9 cellular contexts compared by ENCODE assay signal in genomic region chr16:22353933-22354541, GRCh38. TPM values are rescaled to one million over a fixed set of nuclear protein-coding genes. Genes with fewer than 3 reads are reported as not detected.
DNase-seq lines count a peak whose midpoint lies in the region; ATAC-seq, FAIRE-seq and TF ChIP-seq lines count a peak whose summit lies in the region.
"Had no signal": no experiment of that assay in that cellular context is flagged by ENCODE, and none has a peak within 500 bp of the region (broad histone marks: within the 10 kb centered on the region; RNA-seq: fewer than 3 reads in every experiment).

No MANE protein-coding gene starts in this region.

- peak overlapping the region; percentile 89 to 93 (median 91) for H3K27ac Mint-ChIP-seq in CD14-positive monocyte
- peak overlapping the region; percentile 69 to 88 (median 83) for H3K27ac Mint-ChIP-seq in naive thymus-derived CD4-positive, alpha-beta T cell

- peaks cover 32% of the 10 kb centered on the region for H3K4me1 ChIP-seq in HUES64 (ENCODE audit: insufficient read depth, low read length)
- H3K4me1 ChIP-seq in body of pancreas: peaks cover 15% of the 10 kb centered on the region
- peaks cover 50 to 59% of the 10 kb centered on the region in 2 donors for H3K4me1 ChIP-seq in naive thymus-derived CD4-positive, alpha-beta T cell (ENCODE audit: control insufficient read depth in 2 of 2, insufficient read depth in 2 of 2, low read length in 2 of 2)
- no peaks in the 10 kb centered on the region for H3K4me1 ChIP-seq in prostate gland (replicated peaks)

- POLR2A ChIA-PET in naive thymus-derived CD4-positive, alpha-beta T cell (lab: Charles Lee): interaction anchor here (0.5 to 4.9 kb wide), 8 partner anchors 9 to 56 kb away, joined by 3 to 38 read pairs (median 8); partner anchors contain the start of gene CDR2

- peak overlapping the region; percentile 53; the same call in 1 of the 2 replicates for H3K9ac ChIP-seq in HUES64 (ENCODE audit: low read depth, low read length)

- no peaks in the 10 kb centered on the region for H3K9me3 ChIP-seq in HUES64 (ENCODE audit: insufficient read depth, low read depth, low read length)
- no peaks in the 10 kb centered on the region for H3K9me3 ChIP-seq in body of pancreas
- no peaks in the 10 kb centered on the region for H3K9me3 ChIP-seq in naive thymus-derived CD4-positive, alpha-beta T cell (ENCODE audit: control insufficient read depth in 2 of 3, low read length in 3 of 3)
- H3K9me3 ChIP-seq in prostate gland: no peaks in the 10 kb centered on the region

- H3K27ac ChIP-seq in HUES64 (ENCODE audit: low read depth, low read length): peak overlapping the region; percentile 88
- peak overlapping the region; percentile 0 to 67 (median 40) for H3K27ac ChIP-seq in body of pancreas
- peak overlapping the region; percentile 48 for H3K27ac ChIP-seq in naive thymus-derived CD4-positive, alpha-beta T cell (ENCODE audit: low read depth, low read length)
- no peak overlapping the region for H3K27ac ChIP-seq in prostate gland

- FAIRE-seq in frontal cortex (lab: Jason Lieb, UNC): no peak

- peaks cover 0 to 3% (median 0%) of the 10 kb centered on the region in 7 donors for H3K9me3 Mint-ChIP-seq in CD14-positive monocyte
- peaks cover 0 to 2% (median 0%) of the 10 kb centered on the region in 11 donors for H3K9me3 Mint-ChIP-seq in naive thymus-derived CD4-positive, alpha-beta T cell

- TF ChIP-seq POLR2A in body of pancreas (IDR thresholded peaks at IDR 0.05) (no peak), prostate gland (IDR thresholded peaks at IDR 0.05) (no peak)

- H3K4me1 Mint-ChIP-seq in CD14-positive monocyte: peaks cover 35% of the 10 kb centered on the region
- H3K4me1 Mint-ChIP-seq in naive thymus-derived CD4-positive, alpha-beta T cell: peaks cover 32 to 76% (median 67%) of the 10 kb centered on the region in 7 donors

- no peak for TF ChIP-seq CTCF in CD14-positive monocyte (IDR thresholded peaks at IDR 0.05)
- no peak for TF ChIP-seq CTCF in body of pancreas (IDR thresholded peaks at IDR 0.05)
- no peak for TF ChIP-seq CTCF in prostate gland (IDR thresholded peaks at IDR 0.05)

- no peaks in the 10 kb centered on the region for H3K27me3 ChIP-seq in HUES64 (ENCODE audit: insufficient read depth, low read length)
- H3K27me3 ChIP-seq in body of pancreas: no peaks in the 10 kb centered on the region
- H3K27me3 ChIP-seq in naive thymus-derived CD4-positive, alpha-beta T cell (ENCODE audit: control insufficient read depth in 2 of 2, insufficient read depth in 2 of 2, low read length in 2 of 2): no peaks in the 10 kb centered on the region
- no peaks in the 10 kb centered on the region for H3K27me3 ChIP-seq in prostate gland (replicated peaks; ENCODE audit: insufficient read depth)

- H3K36me3 Mint-ChIP-seq in CD14-positive monocyte: peaks cover 16% of the 10 kb centered on the region in 2 donors
- H3K36me3 Mint-ChIP-seq in naive thymus-derived CD4-positive, alpha-beta T cell: peaks cover 7 to 43% (median 27%) of the 10 kb centered on the region in 5 donors

- 77% methylated on average over 4 of the region's 5 CpGs for whole genome bisulfite sequencing in HUES64
- WGBS in body of pancreas, 2 donors: 35% methylated on average over 5 of the region's 5 CpGs
- 50% methylated on average over 5 of the region's 5 CpGs for WGBS in prostate gland

- DNase-seq in CD14-positive monocyte (ENCODE audit: low spot score): no peak
- no peak for DNase-seq in body of pancreas
- DNase-seq in naive thymus-derived CD4-positive, alpha-beta T cell: no peak
- no peak for DNase-seq in frontal cortex (ENCODE audit: low spot score in 2 of 2)
- DNase-seq in superior temporal gyrus (ENCODE audit: extremely low spot score): no peak
- DNase-seq in prostate gland (ENCODE audit: low spot score): no peak
- DNase-seq: NCI-H2171 had no signal

- H3K4me3 ChIP-seq in HUES64 (ENCODE audit: low read length) (no peak overlapping the region), body of pancreas (no peak overlapping the region), prostate gland (no peak overlapping the region)
- no peak overlapping the region for H3K4me3 ChIP-seq in naive thymus-derived CD4-positive, alpha-beta T cell (ENCODE audit: low read length)

- intact Hi-C loops in CD14-positive monocyte (cut with micrococcal nuclease) (no loop called here), body of pancreas (cut with DNase I) (no loop called here), prostate gland (cut with DNase I) (no loop called here)
- intact Hi-C loops in naive thymus-derived CD4-positive, alpha-beta T cell (cut with micrococcal nuclease): loop anchor here in 1 of 2 donors (2.0 to 10.0 kb wide), 2 partner anchors 17 to 1449 kb away; partner anchors contain the start of genes DCUN1D3 and LYRM1

- no peak overlapping the region for H3K4me3 Mint-ChIP-seq in CD14-positive monocyte
- peak overlapping the region in 9 of 10 donors; percentile 8 to 49 (median 36) for H3K4me3 Mint-ChIP-seq in naive thymus-derived CD4-positive, alpha-beta T cell

- ATAC-seq in body of pancreas: peak; percentile 74
- ATAC-seq in naive thymus-derived CD4-positive, alpha-beta T cell: no peak
- no peak for ATAC-seq in HG03139 (IDR thresholded peaks at IDR 0.05; ENCODE audit: unreplicated experiment)

- CTCF ChIA-PET in naive thymus-derived CD4-positive, alpha-beta T cell (lab: Charles Lee): no interaction called here

- H3K27me3 Mint-ChIP-seq in CD14-positive monocyte (ENCODE audit: low read depth in 3 of 3): peaks cover 0 to 1% (median 0%) of the 10 kb centered on the region in 3 donors
- H3K27me3 Mint-ChIP-seq in naive thymus-derived CD4-positive, alpha-beta T cell: no peaks in the 10 kb centered on the region

- peaks cover 28% of the 10 kb centered on the region for H3K36me3 ChIP-seq in HUES64 (ENCODE audit: insufficient read depth, low read length)
- H3K36me3 ChIP-seq in body of pancreas (replicated peaks in 1 of 2; ENCODE audit: insufficient read depth in 1 of 2, low read depth in 2 of 2): peaks cover 0 to 3% of the 10 kb centered on the region in 2 donors
- peaks cover 0 to 13% (median 12%) of the 10 kb centered on the region in 3 experiments for H3K36me3 ChIP-seq in naive thymus-derived CD4-positive, alpha-beta T cell (ENCODE audit: control insufficient read depth in 2 of 3, insufficient read depth in 3 of 3, low read length in 3 of 3)
- no peaks in the 10 kb centered on the region for H3K36me3 ChIP-seq in prostate gland

RNA-seq across cellular contexts. Expression of gene CDR2, which starts 20.4 kb away (rescaled TPM):
- 1 to 10 TPM; 2.5 to 4.8 TPM for polyA plus RNA-seq in CD14-positive monocyte
- 19.4 TPM for polyA plus RNA-seq in HUES64 (2013, experiment 1 of 2)
- polyA plus RNA-seq in HUES64 (2013, experiment 2 of 2): 19.0 TPM
- total RNA-seq in body of pancreas (10 to 100 TPM; 15.8 to 16.8 TPM), frontal cortex (11.8 TPM), prostate gland (10 to 100 TPM; 24.5 to 31.9 TPM)
- 10 to 100 TPM; 28.7 to 91.9 (median 65.6) TPM for total RNA-seq in naive thymus-derived CD4-positive, alpha-beta T cell
- polyA plus RNA-seq in naive thymus-derived CD4-positive, alpha-beta T cell: 100 to 1,000 TPM in 1 of 2 donors, 10 to 100 TPM in 1; 66.0 to 115 TPM

RNA-seq across cellular contexts. Expression of gene POLR3E, which starts 56.8 kb away (rescaled TPM):
- 1 to 10 TPM; 4.1 to 5.7 TPM for polyA plus RNA-seq in CD14-positive monocyte
- polyA plus RNA-seq in HUES64 (2013, experiment 1 of 2): 37.1 TPM
- polyA plus RNA-seq in HUES64 (2013, experiment 2 of 2): 33.0 TPM
- total RNA-seq in body of pancreas (10 to 100 TPM; 52.1 to 94.9 TPM), frontal cortex (19.6 TPM), prostate gland (10 to 100 TPM; 52.3 to 61.7 TPM)
- 100 to 1,000 TPM in 4 of 5 experiments, 10 to 100 TPM in 1; 60.1 to 232 (median 112) TPM for total RNA-seq in naive thymus-derived CD4-positive, alpha-beta T cell
- 10 to 100 TPM; 11.8 to 19.2 TPM for polyA plus RNA-seq in naive thymus-derived CD4-positive, alpha-beta T cell

Comparison
In these comparisons a context has a peak if more than half of its experiments do, and no peak if none do; other contexts are left out.
1. H3K4me3 Mint-ChIP-seq: peak in naive thymus-derived CD4-positive, alpha-beta T cell (9 of 10); none in CD14-positive monocyte (0 of 2).
2. H3K27ac ChIP-seq: peak in HUES64 (single experiment), body of pancreas (4 of 4) and naive thymus-derived CD4-positive, alpha-beta T cell (single experiment); none in prostate gland (0 of 2).